In genomic region chr12:118136559-118137003, GRCh38 we compare ENCODE assay signal across 8 cellular contexts. TPM values are rescaled to one million over a fixed set of nuclear protein-coding genes. Genes with fewer than 3 reads are reported as not detected.
A peak's percentile ranks its signal among the peaks of the same experiment; 100 is the strongest.
DNase-seq lines count a peak whose midpoint lies in the region; ATAC-seq and TF ChIP-seq lines count a peak whose summit lies in the region.

No MANE protein-coding gene starts in this region.

- no peaks in the 10 kb centered on the region for H3K27me3 ChIP-seq in heart right ventricle
- no peaks in the 10 kb centered on the region for H3K27me3 ChIP-seq in trophoblast cell (ENCODE audit: insufficient read depth, low read length)

- H2BK5ac ChIP-seq in trophoblast cell (ENCODE audit: low read depth, low read length, poor library complexity), result no peak overlapping the region

- WGBS in heart right ventricle, 2 donors, result 2% methylated on average over 29 of the region's 29 CpGs
- WGBS in trophoblast cell (ENCODE audit: extremely low coverage, insufficient coverage, insufficient read length), result no CpG with 5 or more reads among the region's 29 CpGs

- peaks cover 9% of the 10 kb centered on the region for H3K79me2 ChIP-seq in trophoblast cell (ENCODE audit: control insufficient read depth, insufficient read depth, low read length, poor library complexity)

- H3K4me1 ChIP-seq in heart right ventricle (peaks cover 0 to 41% (median 20%) of the 10 kb centered on the region in 9 donors), trophoblast cell (ENCODE audit: control insufficient read depth in 1 of 2, insufficient read depth in 2 of 2, low read length in 2 of 2) (peaks cover 7 to 11% of the 10 kb centered on the region in 2 experiments)

- peak overlapping the region; percentile 68 for H4K12ac ChIP-seq in trophoblast cell (ENCODE audit: low read depth, low read length)

- H3K4me2 ChIP-seq in trophoblast cell (ENCODE audit: low read length), result peak overlapping the region; percentile 80

- peak; percentile 52 for DNase-seq in DMS 273 (lab: John Stamatoyannopoulos, UW; ENCODE audit: unreplicated experiment)
- DNase-seq in DMS 273 treated with DMSO at 0.1 percent for 48 hours (lab: John Stamatoyannopoulos, UW), result no peak
- peak; percentile 71 for DNase-seq in RKO (ENCODE audit: low spot score)
- DNase-seq in activated naive CD8-positive, alpha-beta T cell treated with anti-CD3 and anti-CD28 coated beads, Interleukin-2, amount 10 ng/mL, durations not matched to agents 7 days and 5 days, result no peak
- peak; percentile 48 to 60 for DNase-seq in heart right ventricle
- DNase-seq in trophoblast cell, result peak; percentile 62 to 67
- DNase-seq in AML-193 (lab: John Stamatoyannopoulos, UW), result no peak

- H3K27me3 Mint-ChIP-seq in activated naive CD8-positive, alpha-beta T cell treated with anti-CD3 and anti-CD28 coated beads, Interleukin-2, amount 10 ng/mL, durations not matched to agents 7 days and 5 days, result no peaks in the 10 kb centered on the region

- H3K27ac ChIP-seq in heart right ventricle (peak overlapping the region; percentile 60 to 95 (median 88)), trophoblast cell (ENCODE audit: low read depth, low read length) (peak overlapping the region; percentile 15)

- TF ChIP-seq CTCF in heart right ventricle (IDR thresholded peaks at IDR 0.05), result no peak

- peak; percentile 32 for ATAC-seq in HG03025 (IDR thresholded peaks at IDR 0.05; ENCODE audit: low FRiP score, unreplicated experiment)
- ATAC-seq in activated naive CD8-positive, alpha-beta T cell treated with anti-CD3 and anti-CD28 coated beads, Interleukin-2, amount 10 ng/mL, durations not matched to agents 7 days and 5 days (ENCODE audit: low read depth), result peak; percentile 14
- peak; percentile 39 to 64 (median 60) for ATAC-seq in heart right ventricle

- peak overlapping the region; percentile 85 for H3K18ac ChIP-seq in trophoblast cell (ENCODE audit: low read length)

- no peak overlapping the region for H2AK5ac ChIP-seq in trophoblast cell (ENCODE audit: low read length)

- no peak overlapping the region for H2BK12ac ChIP-seq in trophoblast cell (ENCODE audit: low read length)

- H3K27ac Mint-ChIP-seq in activated naive CD8-positive, alpha-beta T cell treated with anti-CD3 and anti-CD28 coated beads, Interleukin-2, amount 10 ng/mL, durations not matched to agents 7 days and 5 days, result peak overlapping the region; percentile 67

- H3K4me3 ChIP-seq in heart right ventricle (peak overlapping the region; percentile 62 to 97 (median 92)), trophoblast cell (ENCODE audit: low read depth, low read length) (peak overlapping the region; percentile 97)

- no peak overlapping the region for H2BK120ac ChIP-seq in trophoblast cell (ENCODE audit: insufficient read depth, low read length, poor library complexity)

- H3K9me3 ChIP-seq in heart right ventricle (no peaks in the 10 kb centered on the region), trophoblast cell (ENCODE audit: insufficient read depth, low read depth, low read length) (no peaks in the 10 kb centered on the region)

- peaks cover 0 to 39% (median 21%) of the 10 kb centered on the region in 9 donors for H3K36me3 ChIP-seq in heart right ventricle
- H3K36me3 ChIP-seq in trophoblast cell (ENCODE audit: control insufficient read depth in 1 of 2, insufficient read depth in 2 of 2, low read length in 2 of 2), result peaks cover 13 to 21% of the 10 kb centered on the region in 2 experiments

- no peaks in the 10 kb centered on the region for H3K9me3 Mint-ChIP-seq in activated naive CD8-positive, alpha-beta T cell treated with anti-CD3 and anti-CD28 coated beads, Interleukin-2, amount 10 ng/mL, durations not matched to agents 7 days and 5 days

- H3K14ac ChIP-seq in trophoblast cell (ENCODE audit: low read length), result peak overlapping the region; percentile 71

- peak overlapping the region; percentile 94 for H3K4me3 Mint-ChIP-seq in activated naive CD8-positive, alpha-beta T cell treated with anti-CD3 and anti-CD28 coated beads, Interleukin-2, amount 10 ng/mL, durations not matched to agents 7 days and 5 days

- H3K4me1 Mint-ChIP-seq in activated naive CD8-positive, alpha-beta T cell treated with anti-CD3 and anti-CD28 coated beads, Interleukin-2, amount 10 ng/mL, durations not matched to agents 7 days and 5 days, result peaks cover 21% of the 10 kb centered on the region

- no peak overlapping the region for H3K23ac ChIP-seq in trophoblast cell (ENCODE audit: low read length)

- intact Hi-C loops in heart right ventricle (cut with DNase I), result loop anchor here in 4 of 10 donors (5.0 to 10.0 kb wide), 2 partner anchors 72 to 74 kb away; partner anchors contain the start of gene WSB2 (in 4 of the 4)

- peak overlapping the region; percentile 64 for H4K91ac ChIP-seq in trophoblast cell (ENCODE audit: low read depth, low read length)

- H3K9ac ChIP-seq in trophoblast cell (ENCODE audit: low read length), result peak overlapping the region; percentile 94

- peaks cover 6% of the 10 kb centered on the region for H3K79me1 ChIP-seq in trophoblast cell (ENCODE audit: low read length)

- peak overlapping the region; percentile 83 for H4K8ac ChIP-seq in trophoblast cell (ENCODE audit: low read depth, low read length)

- peak overlapping the region; percentile 95 for H2AFZ ChIP-seq in trophoblast cell (ENCODE audit: insufficient read depth, low read length, poor library complexity)

- POLR2A ChIA-PET in activated naive CD8-positive, alpha-beta T cell treated with anti-CD3 and anti-CD28 coated beads, Interleukin-2, amount 10 ng/mL, durations not matched to agents 7 days and 5 days (lab: Charles Lee), result interaction anchor here (0.6 to 2.8 kb wide), 10 partner anchors 18 to 240 kb away, joined by 3 to 12 read pairs (median 4); partner anchors contain the start of gene SUDS3

- peaks cover 20% of the 10 kb centered on the region for H3K36me3 Mint-ChIP-seq in activated naive CD8-positive, alpha-beta T cell treated with anti-CD3 and anti-CD28 coated beads, Interleukin-2, amount 10 ng/mL, durations not matched to agents 7 days and 5 days

- H3K4ac ChIP-seq in trophoblast cell (ENCODE audit: low read depth, low read length), result peak overlapping the region; percentile 89

RNA-seq across cellular contexts. Expression of gene PEBP1, which starts 0.7 kb away (rescaled TPM):
- 10 to 100 TPM; 95.4 to 95.8 TPM for total RNA-seq in activated naive CD8-positive, alpha-beta T cell treated with anti-CD3 and anti-CD28 coated beads, Interleukin-2, amount 10 ng/mL, durations not matched to agents 7 days and 5 days
- total RNA-seq in heart right ventricle, result 100 to 1,000 TPM; 310 to 552 (median 467) TPM
- polyA plus RNA-seq in heart right ventricle, result 100 to 1,000 TPM; 273 to 535 TPM
- polyA plus RNA-seq in trophoblast cell (2013), result 159 and 166 TPM in 2 replicates

RNA-seq across cellular contexts. Expression of gene VSIG10, which starts 32.8 kb away (rescaled TPM):
- total RNA-seq in activated naive CD8-positive, alpha-beta T cell treated with anti-CD3 and anti-CD28 coated beads, Interleukin-2, amount 10 ng/mL, durations not matched to agents 7 days and 5 days, result 1 to 10 TPM; 7.6 to 8.5 TPM
- 10 to 100 TPM in 6 of 10 donors, 1 to 10 TPM in 4; 9.2 to 13.7 (median 10.3) TPM for total RNA-seq in heart right ventricle
- polyA plus RNA-seq in heart right ventricle, result 10 to 100 TPM in 1 of 2 donors, 1 to 10 TPM in 1; 5.3 to 23.6 TPM
- polyA plus RNA-seq in trophoblast cell (2013), result 8.7 and 9.9 TPM in 2 replicates

Comparison
In these comparisons a context has a peak if more than half of its experiments do, and no peak if none do; other contexts are left out.
1. DNase-seq: peak in DMS 273 (single experiment), RKO (single experiment), heart right ventricle (2 of 2) and trophoblast cell (2 of 2); none in DMS 273 treated with DMSO at 0.1 percent for 48 hours (single experiment), activated naive CD8-positive, alpha-beta T cell treated with anti-CD3 and anti-CD28 coated beads, Interleukin-2, amount 10 ng/mL, durations not matched to agents 7 days and 5 days (single experiment) and AML-193 (0 of 2).
2. Peak in every context shown above with its lines, with median percentiles within 50 percentile points of each other: ATAC-seq.